Comparison of ENCODE assay signal across 23 cellular contexts in the genomic region with DNA sequence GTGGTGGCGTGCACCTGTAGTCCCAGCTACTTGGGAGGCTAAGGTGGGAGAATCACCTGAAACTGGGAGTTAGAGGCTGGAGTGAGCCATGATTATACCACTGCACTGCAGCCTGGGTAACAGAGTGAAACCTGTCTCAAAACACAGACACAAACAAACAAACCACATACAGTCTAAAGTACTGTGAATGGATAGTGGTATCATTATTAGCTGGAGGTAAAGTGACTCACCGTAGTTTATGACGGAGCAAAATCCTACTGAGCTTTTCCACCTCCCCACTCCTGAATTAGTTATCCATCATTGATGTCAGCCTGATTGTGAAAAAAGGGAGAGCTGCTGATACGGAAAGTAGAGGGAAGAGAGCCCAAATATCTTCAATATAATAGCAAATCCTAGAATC.
"Had no signal": no experiment of that assay in that cellular context is flagged by ENCODE, and none has a peak within 500 bp of the region (broad histone marks: within the 10 kb centered on the region; RNA-seq: fewer than 3 reads in every experiment).

No MANE protein-coding gene starts in this region.

- DNase-seq: activated B cell treated with CpG ODN at 0.5 μM for 24 hours; activated CD4-positive, alpha-beta T cell treated with anti-CD3 and anti-CD28 coated beads for 36 hours; activated CD4-positive, alpha-beta T cell treated with anti-CD3 and anti-CD28 coated beads, Interleukin-2, amount 50 U/mL, for 48 hours; activated naive CD4-positive, alpha-beta T cell treated with Interleukin-2 at 50 U/mL for 16 hours; activated naive CD8-positive, alpha-beta T cell treated with anti-CD3 and anti-CD28 coated beads, Interleukin-2, amount 10 ng/mL, durations not matched to agents 7 days and 5 days; activated T-cell treated with anti-CD3 and anti-CD28 coated beads, Interleukin-2, amount 50 U/mL, for 48 hours; central memory CD4-positive, alpha-beta T cell; dermis blood vessel endothelial cell; effector CD8-positive, alpha-beta T cell; glutamatergic neuron; hippocampal formation; kidney glomerular epithelial cell; left lung; naive thymus-derived CD8-positive, alpha-beta T cell; retina; sigmoid colon; stimulated activated CD4-positive, alpha-beta T cell treated with anti-CD3 and anti-CD28 coated beads, Interleukin-4, amount 100 ng/mL, for 1 hour; stimulated activated naive CD4-positive, alpha-beta T cell; T1000; upper lobe of left lung had no signal

- H3K4me3 ChIP-seq: left lung, lung, sigmoid colon, thoracic aorta, upper lobe of left lung had no signal

- H3K27me3 ChIP-seq: left lung, sigmoid colon, upper lobe of left lung had no signal

- H3K9me3 ChIP-seq: left lung, sigmoid colon, thoracic aorta, upper lobe of left lung had no signal

- ATAC-seq: activated CD4-positive, alpha-beta T cell treated with anti-CD3 and anti-CD28 coated beads for 36 hours; esophagus mucosa; left lung; naive thymus-derived CD8-positive, alpha-beta T cell had no signal

- H3K36me3 ChIP-seq: left lung, sigmoid colon, thoracic aorta, upper lobe of left lung had no signal

- H3K27ac ChIP-seq: left lung, sigmoid colon, thoracic aorta, upper lobe of left lung had no signal
